In the genomic region with DNA sequence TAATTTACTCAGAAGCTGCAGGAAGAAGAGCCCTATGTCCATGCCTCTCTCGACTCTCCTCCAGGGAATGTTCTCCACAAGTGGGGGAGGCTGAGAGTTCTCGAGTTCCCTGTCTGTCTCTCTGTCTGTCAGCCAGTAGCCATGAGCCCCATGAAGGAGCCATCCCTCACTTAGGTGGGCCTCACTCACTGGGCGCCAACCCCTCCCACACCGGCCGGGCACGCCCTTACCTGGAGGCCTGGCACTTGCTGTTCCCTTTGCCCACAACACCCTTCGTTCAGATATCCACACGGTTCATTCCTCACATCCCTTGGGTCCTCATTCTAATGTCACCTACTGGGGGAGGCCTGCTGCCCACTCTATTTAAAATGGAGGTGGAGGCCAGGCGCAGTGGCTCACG, we compare ENCODE assay signal across 15 cellular contexts. TPM values are rescaled to one million over a fixed set of nuclear protein-coding genes. Genes with fewer than 3 reads are reported as not detected.
DNase-seq lines count a peak whose midpoint lies in the region; ATAC-seq and TF ChIP-seq lines count a peak whose summit lies in the region.
"Had no signal": no experiment of that assay in that cellular context is flagged by ENCODE, and none has a peak within 500 bp of the region (broad histone marks: within the 10 kb centered on the region; RNA-seq: fewer than 3 reads in every experiment).

No MANE protein-coding gene starts in this region.

- TF ChIP-seq POLR2A in esophagus muscularis mucosa (IDR thresholded peaks at IDR 0.05; ENCODE audit: low read depth), result no peak
- TF ChIP-seq POLR2A in adrenal gland (IDR thresholded peaks at IDR 0.05), result no peak

- peak overlapping the region; percentile 58 for H3K27ac Mint-ChIP-seq in activated CD4-positive, alpha-beta T cell treated with anti-CD3 and anti-CD28 coated beads for 36 hours
- H3K27ac Mint-ChIP-seq in CD4-positive, alpha-beta T cell, result peak overlapping the region; percentile 34
- H3K27ac Mint-ChIP-seq: B cell had no signal

- no peaks in the 10 kb centered on the region for H3K9me3 ChIP-seq in CD4-positive, alpha-beta T cell (ENCODE audit: control insufficient read depth, low read length)
- H3K9me3 ChIP-seq in esophagus muscularis mucosa (no peaks in the 10 kb centered on the region), adrenal gland (replicated peaks in 1 of 3) (no peaks in the 10 kb centered on the region)

- no peaks in the 10 kb centered on the region for H3K36me3 ChIP-seq in esophagus muscularis mucosa
- no peaks in the 10 kb centered on the region for H3K36me3 ChIP-seq in adrenal gland (replicated peaks in 1 of 2)

- no peaks in the 10 kb centered on the region for H3K27me3 ChIP-seq in CD4-positive, alpha-beta T cell (ENCODE audit: control insufficient read depth, insufficient read depth, low read length)
- no peaks in the 10 kb centered on the region for H3K27me3 ChIP-seq in esophagus muscularis mucosa
- H3K27me3 ChIP-seq in adrenal gland, result no peaks in the 10 kb centered on the region

- no peaks in the 10 kb centered on the region for H3K9me3 Mint-ChIP-seq in activated CD4-positive, alpha-beta T cell treated with anti-CD3 and anti-CD28 coated beads for 36 hours (ENCODE audit: low read depth)
- H3K9me3 Mint-ChIP-seq in CD4-positive, alpha-beta T cell, result no peaks in the 10 kb centered on the region

- no peaks in the 10 kb centered on the region for H3K27me3 Mint-ChIP-seq in activated CD4-positive, alpha-beta T cell treated with anti-CD3 and anti-CD28 coated beads for 36 hours
- no peaks in the 10 kb centered on the region for H3K27me3 Mint-ChIP-seq in CD4-positive, alpha-beta T cell
- H3K27me3 Mint-ChIP-seq: B cell had no signal

- no peak for DNase-seq in activated CD4-positive, alpha-beta T cell treated with anti-CD3 and anti-CD28 coated beads for 36 hours
- no peak for DNase-seq in activated CD4-positive, alpha-beta T cell treated with anti-CD3 and anti-CD28 coated beads for 48 hours
- peak in 1 of 10 experiments; percentile 25 for DNase-seq in CD4-positive, alpha-beta T cell
- peak; percentile 89 for DNase-seq in esophagus muscularis mucosa (ENCODE audit: extremely low spot score)
- DNase-seq in stimulated activated CD8-positive, alpha-beta memory T cell treated with anti-CD3 and anti-CD28 coated beads, Interleukin-4, amount 100 ng/mL, for 48 hours, result peak; percentile 19
- no peak for DNase-seq in adrenal gland
- no peak for DNase-seq in DMS114 treated with DMSO at 0.1 percent for 48 hours (lab: John Stamatoyannopoulos, UW; ENCODE audit: unreplicated experiment)
- no peak for DNase-seq in C1 segment of cervical spinal cord (lab: John Stamatoyannopoulos, UW)
- DNase-seq: Kasumi-1; MM.1S; NCI-H2081 treated with DMSO at 0.1 percent for 48 hours; NK-92 treated with Interleukin-12 subunit alpha and Interleukin-12 subunit beta, amount 100 ng/mL, for 24 hours had no signal

- H3K4me1 Mint-ChIP-seq in activated CD4-positive, alpha-beta T cell treated with anti-CD3 and anti-CD28 coated beads for 36 hours, result peaks cover 80% of the 10 kb centered on the region
- H3K4me1 Mint-ChIP-seq in CD4-positive, alpha-beta T cell (ENCODE audit: low read depth), result peaks cover 84% of the 10 kb centered on the region

- intact Hi-C loops in activated CD4-positive, alpha-beta T cell treated with anti-CD3 and anti-CD28 coated beads for 36 hours (cut with DNase I, micrococcal nuclease), result no loop called here
- intact Hi-C loops in CD4-positive, alpha-beta T cell (cut with DNase I, micrococcal nuclease), result loop anchor here in 1 of 2 experiments (2.0 kb wide), 1 partner anchor 13 kb away; no protein-coding TSS in a partner anchor
- intact Hi-C loops in esophagus muscularis mucosa (cut with DNase I), result no loop called here
- intact Hi-C loops in adrenal gland (cut with DNase I), result no loop called here

- H3K4me1 ChIP-seq in esophagus muscularis mucosa (no peaks in the 10 kb centered on the region), adrenal gland (replicated peaks in 1 of 2) (no peaks in the 10 kb centered on the region)

- no peak for TF ChIP-seq CTCF in CD4-positive, alpha-beta T cell (IDR thresholded peaks at IDR 0.05)
- TF ChIP-seq CTCF in esophagus muscularis mucosa (IDR thresholded peaks at IDR 0.05) (no peak), adrenal gland (IDR thresholded peaks at IDR 0.05) (no peak)

- POLR2A ChIA-PET in activated CD4-positive, alpha-beta T cell treated with anti-CD3 and anti-CD28 coated beads for 36 hours (lab: Charles Lee), result interaction anchor here (1.3 kb wide), 1 partner anchor 14 kb away, joined by 4 read pairs; a partner anchor contains a TSS
- POLR2A ChIA-PET in CD4-positive, alpha-beta T cell (lab: Charles Lee), result interaction anchor here (1.0 to 1.2 kb wide), 3 partner anchors 15 to 21 kb away, joined by 3 to 4 read pairs (median 3); a partner anchor contains a TSS

- no peak overlapping the region for H3K27ac ChIP-seq in CD4-positive, alpha-beta T cell (ENCODE audit: low read depth, low read length)
- no peak overlapping the region for H3K27ac ChIP-seq in esophagus muscularis mucosa (replicated peaks in 1 of 4)
- no peak overlapping the region for H3K27ac ChIP-seq in adrenal gland
- H3K27ac ChIP-seq: 22Rv1 had no signal

- H3K36me3 Mint-ChIP-seq in activated CD4-positive, alpha-beta T cell treated with anti-CD3 and anti-CD28 coated beads for 36 hours (ENCODE audit: low read depth), result peaks cover 2% of the 10 kb centered on the region
- no peaks in the 10 kb centered on the region for H3K36me3 Mint-ChIP-seq in CD4-positive, alpha-beta T cell (ENCODE audit: low read depth)

- TF ChIP-seq EP300 in esophagus muscularis mucosa (IDR thresholded peaks at IDR 0.05), result no peak

- H3K4me3 Mint-ChIP-seq in activated CD4-positive, alpha-beta T cell treated with anti-CD3 and anti-CD28 coated beads for 36 hours, result no peak overlapping the region
- H3K4me3 Mint-ChIP-seq in CD4-positive, alpha-beta T cell, result peak overlapping the region; percentile 11
- H3K4me3 Mint-ChIP-seq: B cell had no signal

- WGBS in esophagus muscularis mucosa, result 92% methylated on average over 10 of the region's 10 CpGs
- WGBS in adrenal gland, 4 donors, result 76 to 85% (median 81%) methylated on average over 10 of the region's 10 CpGs

- no peak overlapping the region for H3K4me3 ChIP-seq in esophagus muscularis mucosa
- H3K4me3 ChIP-seq in adrenal gland, result no peak overlapping the region

- no peak for ATAC-seq in activated CD4-positive, alpha-beta T cell treated with anti-CD3 and anti-CD28 coated beads for 36 hours
- no peak for ATAC-seq in CD4-positive, alpha-beta T cell (ENCODE audit: poor library complexity)
- ATAC-seq: Right ventricle myocardium inferior had no signal

- CTCF ChIA-PET in activated CD4-positive, alpha-beta T cell treated with anti-CD3 and anti-CD28 coated beads for 36 hours (lab: Charles Lee), result interaction anchor here (2.1 kb wide), 1 partner anchor 81 kb away, joined by 7 read pairs; no protein-coding TSS in a partner anchor
- CTCF ChIA-PET in CD4-positive, alpha-beta T cell (lab: Charles Lee), result interaction anchor here (2.9 kb wide), 1 partner anchor 14 kb away, joined by 6 read pairs; a partner anchor contains a TSS

RNA-seq across cellular contexts. Expression of a gene that starts 14.2 kb away (rescaled TPM):
- 10 to 100 TPM; 57.1 to 79.4 TPM for total RNA-seq in activated CD4-positive, alpha-beta T cell treated with anti-CD3 and anti-CD28 coated beads for 36 hours
- total RNA-seq in CD4-positive, alpha-beta T cell, result 100 to 1,000 TPM; 193 to 203 TPM
- 10 to 100 TPM; 14.3 to 34.9 (median 20.9) TPM for total RNA-seq in esophagus muscularis mucosa
- total RNA-seq in adrenal gland, result 10 to 100 TPM; 24.5 to 50.5 (median 33.0) TPM
- polyA plus RNA-seq in adrenal gland, result 10 to 100 TPM in 1 of 3 donors, 1 to 10 TPM in 2; 4.6 to 10.2 (median 7.3) TPM

RNA-seq across cellular contexts. Expression of a gene that starts 42.8 kb away (rescaled TPM):
- 1 to 10 TPM; 1.7 TPM for total RNA-seq in activated CD4-positive, alpha-beta T cell treated with anti-CD3 and anti-CD28 coated beads for 36 hours
- total RNA-seq in CD4-positive, alpha-beta T cell, result 1 to 10 TPM in 1 of 2 experiments, under 1 TPM in 1; 0.99 to 1.4 TPM
- total RNA-seq in esophagus muscularis mucosa (not detected), adrenal gland (1 to 10 TPM in 1 of 8 donors, under 1 TPM in 7; 0.12 to 1.3 (median 0.56) TPM)
- 1 to 10 TPM in 1 of 3 donors, under 1 TPM in 2; 0.54 to 1.0 (median 0.84) TPM for polyA plus RNA-seq in adrenal gland
- total RNA-seq: Right ventricle myocardium inferior had no signal

Comparison
In these comparisons a context has a peak if more than half of its experiments do, and no peak if none do; other contexts are left out.
1. DNase-seq: peak in esophagus muscularis mucosa (single experiment) and stimulated activated CD8-positive, alpha-beta memory T cell treated with anti-CD3 and anti-CD28 coated beads, Interleukin-4, amount 100 ng/mL, for 48 hours (single experiment); none in activated CD4-positive, alpha-beta T cell treated with anti-CD3 and anti-CD28 coated beads for 36 hours (single experiment), activated CD4-positive, alpha-beta T cell treated with anti-CD3 and anti-CD28 coated beads for 48 hours (single experiment), adrenal gland (0 of 7), DMS114 treated with DMSO at 0.1 percent for 48 hours (single experiment) and C1 segment of cervical spinal cord (0 of 14).